Comparison of ENCODE assay signal across 8 cellular contexts in the genomic region with DNA sequence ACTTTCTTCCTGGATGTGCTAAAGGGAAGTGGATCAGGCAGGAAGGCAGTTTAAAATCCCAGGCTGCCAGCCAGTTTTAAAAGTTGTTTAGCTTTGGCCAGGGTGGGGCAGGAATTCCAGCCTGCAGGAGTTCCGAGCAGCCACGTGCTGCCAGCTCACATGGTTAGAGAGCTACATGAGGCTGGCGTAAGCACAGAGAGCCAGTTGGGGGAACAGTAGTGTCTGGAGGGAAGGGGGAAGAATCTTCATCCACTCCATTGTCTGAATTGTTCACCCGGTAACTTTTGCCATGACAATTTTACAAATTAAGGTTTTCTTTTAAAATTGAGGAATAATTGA. TPM values are rescaled to one million over a fixed set of nuclear protein-coding genes. Genes with fewer than 3 reads are reported as not detected.
DNase-seq lines count a peak whose midpoint lies in the region; ATAC-seq and TF ChIP-seq lines count a peak whose summit lies in the region.

No MANE protein-coding gene starts in this region.

- peaks cover 14% of the 10 kb centered on the region for H3K36me3 ChIP-seq in ACC112 (ENCODE audit: insufficient read depth, low read length)

- peaks cover 8% of the 10 kb centered on the region for H3K79me2 ChIP-seq in ACC112 (ENCODE audit: control insufficient read depth, insufficient read depth, low read length, unreplicated experiment)

- ATAC-seq in left cardiac atrium (peak; percentile 33 to 51), sciatic nerve (peak; percentile 60), HG03108 (IDR thresholded peaks at IDR 0.05; ENCODE audit: unreplicated experiment) (no peak), GM21576 (IDR thresholded peaks at IDR 0.05; ENCODE audit: unreplicated experiment) (no peak)

- no peak overlapping the region for H2AFZ ChIP-seq in ACC112 (ENCODE audit: low read length, unreplicated experiment)

- peaks cover 73% of the 10 kb centered on the region for H3K4me1 ChIP-seq in ACC112 (ENCODE audit: control insufficient read depth, insufficient read depth, low read length, unreplicated experiment)

- no peaks in the 10 kb centered on the region for H3K9me3 Mint-ChIP-seq in activated naive CD8-positive, alpha-beta T cell treated with anti-CD3 and anti-CD28 coated beads for 36 hours

- H3K36me3 Mint-ChIP-seq in activated naive CD8-positive, alpha-beta T cell treated with anti-CD3 and anti-CD28 coated beads for 36 hours: peaks cover 25% of the 10 kb centered on the region

- DNase-seq in HFF-Myc (ENCODE audit: extremely low read depth, low read depth) (peak; percentile 92), left cardiac atrium (peak; percentile 91), sciatic nerve (ENCODE audit: low spot score) (peak; percentile 92), GM10266 (ENCODE audit: extremely low spot score) (no peak)
- DNase-seq in activated naive CD8-positive, alpha-beta T cell treated with anti-CD3 and anti-CD28 coated beads for 36 hours: no peak

- H3K27me3 Mint-ChIP-seq in activated naive CD8-positive, alpha-beta T cell treated with anti-CD3 and anti-CD28 coated beads for 36 hours: no peaks in the 10 kb centered on the region

- H3K27ac ChIP-seq in ACC112 (ENCODE audit: low read depth, low read length): peak overlapping the region; percentile 97

- H3K4me3 ChIP-seq in ACC112 (ENCODE audit: low read depth, low read length) (0 out of 2 replicates have a peak overlapping the region, but pooled peaks have one; percentile 25), HFF-Myc (replicated peaks; ENCODE audit: low read depth, low read length) (no peak overlapping the region)

- H3K27me3 ChIP-seq in ACC112 (ENCODE audit: insufficient read depth, low read length): no peaks in the 10 kb centered on the region

- no peak overlapping the region for H3K4me3 Mint-ChIP-seq in activated naive CD8-positive, alpha-beta T cell treated with anti-CD3 and anti-CD28 coated beads for 36 hours

- peak overlapping the region; percentile 23 for H3K27ac Mint-ChIP-seq in activated naive CD8-positive, alpha-beta T cell treated with anti-CD3 and anti-CD28 coated beads for 36 hours

- intact Hi-C loops in left cardiac atrium (cut with DNase I): no loop called here
- intact Hi-C loops in sciatic nerve (cut with DNase I): no loop called here

- TF ChIP-seq CTCF in HFF-Myc (IDR thresholded peaks at IDR 0.05; ENCODE audit: low read depth, low read length, missing control alignments) (no peak), GM10266 (IDR thresholded peaks at IDR 0.05; ENCODE audit: control insufficient read depth, insufficient read depth, low read depth, missing control alignments) (no peak)

- H3K4me1 Mint-ChIP-seq in activated naive CD8-positive, alpha-beta T cell treated with anti-CD3 and anti-CD28 coated beads for 36 hours: peaks cover 46% of the 10 kb centered on the region

RNA-seq across cellular contexts. Expression of a gene that starts 12.0 kb away (rescaled TPM):
- 10 to 100 TPM; 54.6 to 60.9 TPM for total RNA-seq in activated naive CD8-positive, alpha-beta T cell treated with anti-CD3 and anti-CD28 coated beads for 36 hours
- 10 to 100 TPM; 13.8 to 16.6 TPM for total RNA-seq in left cardiac atrium
- total RNA-seq in sciatic nerve: 55.2 TPM

RNA-seq across cellular contexts. Expression of a gene that starts 12.2 kb away (rescaled TPM):
- 10 to 100 TPM; 11.1 to 11.7 TPM for total RNA-seq in activated naive CD8-positive, alpha-beta T cell treated with anti-CD3 and anti-CD28 coated beads for 36 hours
- total RNA-seq in left cardiac atrium (10 to 100 TPM; 11.8 to 14.7 TPM), sciatic nerve (8.4 TPM)

RNA-seq across cellular contexts. Expression of a gene that starts 21.6 kb away (rescaled TPM):
- 10 to 100 TPM; 54.6 to 59.0 TPM for total RNA-seq in activated naive CD8-positive, alpha-beta T cell treated with anti-CD3 and anti-CD28 coated beads for 36 hours
- total RNA-seq in left cardiac atrium (10 to 100 TPM; 70.8 to 93.6 TPM), sciatic nerve (71.0 TPM)

RNA-seq across cellular contexts. Expression of a gene that starts 26.9 kb away (rescaled TPM):
- total RNA-seq in activated naive CD8-positive, alpha-beta T cell treated with anti-CD3 and anti-CD28 coated beads for 36 hours: under 1 TPM; 0.12 to 0.23 TPM
- total RNA-seq in left cardiac atrium (not detected), sciatic nerve (not detected)

RNA-seq across cellular contexts. Expression of a gene that starts 38.5 kb away (rescaled TPM):
- total RNA-seq in activated naive CD8-positive, alpha-beta T cell treated with anti-CD3 and anti-CD28 coated beads for 36 hours: 10 to 100 TPM; 21.2 to 21.6 TPM
- 10 to 100 TPM; 28.9 to 31.1 TPM for total RNA-seq in left cardiac atrium
- 37.8 TPM for total RNA-seq in sciatic nerve

Comparison
In these comparisons a context has a peak if more than half of its experiments do, and no peak if none do; other contexts are left out.
1. DNase-seq: peak in HFF-Myc (single experiment), left cardiac atrium (single experiment) and sciatic nerve (single experiment); none in activated naive CD8-positive, alpha-beta T cell treated with anti-CD3 and anti-CD28 coated beads for 36 hours (single experiment) and GM10266 (single experiment).
2. ATAC-seq: peak in left cardiac atrium (2 of 2) and sciatic nerve (single experiment); none in HG03108 (single experiment) and GM21576 (single experiment).